ENCODE assay signal across 13 cellular contexts in the genomic region with DNA sequence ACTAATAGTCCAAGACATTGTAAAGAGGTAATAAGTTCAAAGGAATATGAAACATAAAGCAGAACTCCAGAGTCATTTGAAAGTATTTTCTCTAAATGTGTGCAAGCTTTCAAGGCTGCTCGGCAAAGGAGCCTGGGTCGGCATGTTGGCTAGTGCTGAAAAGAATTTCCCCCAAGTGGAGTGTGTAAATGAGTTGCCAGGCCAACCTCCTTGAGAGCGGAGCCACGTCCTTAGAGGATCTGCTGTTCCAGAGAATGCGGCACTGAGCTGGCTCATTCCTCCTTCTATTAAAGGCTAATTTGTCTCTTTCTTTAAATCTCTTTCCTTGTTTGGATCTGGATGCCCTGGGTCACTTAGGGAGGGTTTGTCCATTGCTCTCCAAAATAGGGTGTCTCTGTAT.
DNase-seq lines count a peak whose midpoint lies in the region; ATAC-seq and TF ChIP-seq lines count a peak whose summit lies in the region.
"Had no signal": no experiment of that assay in that cellular context is flagged by ENCODE, and none has a peak within 500 bp of the region (broad histone marks: within the 10 kb centered on the region; RNA-seq: fewer than 3 reads in every experiment).

No MANE protein-coding gene starts in this region.

- ATAC-seq in lung (ENCODE audit: insufficient read depth, low FRiP score) (peak; percentile 50), HG02852 (IDR thresholded peaks at IDR 0.05; ENCODE audit: unreplicated experiment) (no peak)
- ATAC-seq: activated CD4-positive, alpha-beta T cell treated with anti-CD3 and anti-CD28 coated beads for 36 hours; effector memory CD8-positive, alpha-beta T cell; pancreas had no signal

- WGBS in esophagus muscularis mucosa = 29% methylated on average over 5 of the region's 5 CpGs
- WGBS in lung, 2 donors = 44 to 45% methylated on average over 5 of the region's 5 CpGs

- H3K9me3 ChIP-seq in esophagus muscularis mucosa (no peaks in the 10 kb centered on the region), lung (ENCODE audit: control insufficient read depth in 2 of 2, insufficient read depth in 1 of 2, low read length in 1 of 2) (no peaks in the 10 kb centered on the region), stomach smooth muscle (ENCODE audit: control insufficient read depth in 2 of 2, low read length in 2 of 2) (no peaks in the 10 kb centered on the region)
- H3K9me3 ChIP-seq: pancreas had no signal

- H3K4me1 ChIP-seq in esophagus muscularis mucosa (peaks cover 0 to 48% (median 45%) of the 10 kb centered on the region in 4 donors), lung (ENCODE audit: control insufficient read depth in 2 of 2, insufficient read depth in 2 of 2, low read length in 2 of 2) (peaks cover 0 to 2% of the 10 kb centered on the region in 2 donors), stomach smooth muscle (ENCODE audit: control insufficient read depth, insufficient read depth, low read length) (peaks cover 4% of the 10 kb centered on the region)
- H3K4me1 ChIP-seq: pancreas had no signal

- TF ChIP-seq CTCF in esophagus muscularis mucosa (IDR thresholded peaks at IDR 0.05) (no peak), lung (IDR thresholded peaks at IDR 0.05; ENCODE audit: control extremely low read depth, extremely low read depth) (no peak), GM10266 (IDR thresholded peaks at IDR 0.05; ENCODE audit: control insufficient read depth, insufficient read depth, low read depth, missing control alignments) (no peak)

- peak; percentile 15 for DNase-seq in RPMI7951 (ENCODE audit: low read depth)
- no peak for DNase-seq in esophagus muscularis mucosa (ENCODE audit: extremely low spot score)
- DNase-seq in lung (ENCODE audit: low spot score) = no peak
- DNase-seq in NCI-H1105 (lab: John Stamatoyannopoulos, UW) = no peak
- no peak for DNase-seq in GM10266 (ENCODE audit: extremely low spot score)
- DNase-seq: activated CD4-positive, alpha-beta T cell treated with anti-CD3 and anti-CD28 coated beads for 36 hours; activated naive CD4-positive, alpha-beta T cell treated with anti-CD3 and anti-CD28 coated beads, Interleukin-2, amount 10 ng/mL, durations not matched to agents 7 days and 5 days; effector memory CD8-positive, alpha-beta T cell; NCI-H226; pancreas; T-helper 9 cell had no signal

- H3K27ac ChIP-seq in esophagus muscularis mucosa (replicated peaks in 1 of 4) = peak overlapping the region; percentile 67 to 78 (median 76)
- H3K27ac ChIP-seq in lung (ENCODE audit: low read depth in 1 of 2, low read length in 1 of 2) = no peak overlapping the region
- peak overlapping the region; percentile 37 for H3K27ac ChIP-seq in stomach smooth muscle (ENCODE audit: low read length)
- H3K27ac ChIP-seq: pancreas had no signal

- TF ChIP-seq EP300 in esophagus muscularis mucosa (IDR thresholded peaks at IDR 0.05) = no peak

- H3K27me3 ChIP-seq in esophagus muscularis mucosa (no peaks in the 10 kb centered on the region), lung (ENCODE audit: control insufficient read depth, insufficient read depth) (no peaks in the 10 kb centered on the region), stomach smooth muscle (ENCODE audit: control insufficient read depth in 1 of 2, insufficient read depth in 2 of 2, low read length in 2 of 2) (no peaks in the 10 kb centered on the region)
- H3K27me3 ChIP-seq: pancreas had no signal

- no peaks in the 10 kb centered on the region for H3K36me3 ChIP-seq in esophagus muscularis mucosa
- H3K36me3 ChIP-seq in lung (ENCODE audit: control insufficient read depth in 2 of 2, insufficient read depth in 2 of 2, low read length in 2 of 2) = no peaks in the 10 kb centered on the region
- H3K36me3 ChIP-seq in stomach smooth muscle (ENCODE audit: control insufficient read depth in 2 of 2, insufficient read depth in 2 of 2, low read length in 2 of 2) = no peaks in the 10 kb centered on the region
- H3K36me3 ChIP-seq: pancreas had no signal

- intact Hi-C loops in esophagus muscularis mucosa (cut with DNase I) = loop anchor here (5.0 to 10.0 kb wide), 2 partner anchors 312 to 929 kb away; no protein-coding TSS in a partner anchor

- H3K4me3 ChIP-seq in esophagus muscularis mucosa (no peak overlapping the region), lung (no peak overlapping the region), stomach smooth muscle (ENCODE audit: low read length in 2 of 2) (peak overlapping the region in 1 of 2 donors; percentile 16)
- H3K4me3 ChIP-seq: pancreas had no signal

- TF ChIP-seq POLR2A in esophagus muscularis mucosa (IDR thresholded peaks at IDR 0.05; ENCODE audit: low read depth) = no peak

- no peak overlapping the region for H3K9ac ChIP-seq in stomach smooth muscle (ENCODE audit: low read length in 2 of 2)

Comparison
In these comparisons a context has a peak if more than half of its experiments do, and no peak if none do; other contexts are left out.
1. H3K27ac ChIP-seq: peak in esophagus muscularis mucosa (4 of 4) and stomach smooth muscle (single experiment); none in lung (0 of 2).